1 cellular context compared by ENCODE assay signal in the genomic region with DNA sequence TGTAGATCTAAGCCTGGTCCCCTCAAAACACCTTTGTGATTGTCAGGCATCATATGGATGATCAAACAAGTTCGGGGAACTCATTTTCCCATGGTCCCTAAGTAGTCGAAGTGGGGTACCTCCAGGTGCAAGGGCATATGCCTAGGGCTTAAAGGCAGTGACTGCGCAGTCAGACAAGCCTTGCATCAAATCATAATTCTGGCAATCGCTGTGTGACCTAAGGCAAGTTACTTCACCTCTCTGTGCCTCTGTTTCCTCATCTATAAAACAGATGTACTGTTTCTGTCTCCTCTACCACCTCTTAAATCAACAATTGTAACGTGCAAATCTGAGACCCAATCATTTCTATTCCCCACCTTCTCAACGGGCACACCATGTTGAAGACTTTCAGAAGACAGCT.
TF ChIP-seq lines count a peak whose summit lies in the region.

No MANE protein-coding gene starts in this region.

TF ChIP-seq in endothelial cell of umbilical vein, 7 proteins besides CTCF, POLR2A, EP300 and RAD21 (continued from another document):
- TF ChIP-seq JUN (IDR thresholded peaks at IDR 0.05; ENCODE audit: borderline replicate concordance, insufficient read depth, insufficient read length, low read depth) = no peak
TF ChIP-seq in endothelial cell of umbilical vein: peak in this region for 0.
